ENCODE assay signal across 1 cellular context in the genomic region with DNA sequence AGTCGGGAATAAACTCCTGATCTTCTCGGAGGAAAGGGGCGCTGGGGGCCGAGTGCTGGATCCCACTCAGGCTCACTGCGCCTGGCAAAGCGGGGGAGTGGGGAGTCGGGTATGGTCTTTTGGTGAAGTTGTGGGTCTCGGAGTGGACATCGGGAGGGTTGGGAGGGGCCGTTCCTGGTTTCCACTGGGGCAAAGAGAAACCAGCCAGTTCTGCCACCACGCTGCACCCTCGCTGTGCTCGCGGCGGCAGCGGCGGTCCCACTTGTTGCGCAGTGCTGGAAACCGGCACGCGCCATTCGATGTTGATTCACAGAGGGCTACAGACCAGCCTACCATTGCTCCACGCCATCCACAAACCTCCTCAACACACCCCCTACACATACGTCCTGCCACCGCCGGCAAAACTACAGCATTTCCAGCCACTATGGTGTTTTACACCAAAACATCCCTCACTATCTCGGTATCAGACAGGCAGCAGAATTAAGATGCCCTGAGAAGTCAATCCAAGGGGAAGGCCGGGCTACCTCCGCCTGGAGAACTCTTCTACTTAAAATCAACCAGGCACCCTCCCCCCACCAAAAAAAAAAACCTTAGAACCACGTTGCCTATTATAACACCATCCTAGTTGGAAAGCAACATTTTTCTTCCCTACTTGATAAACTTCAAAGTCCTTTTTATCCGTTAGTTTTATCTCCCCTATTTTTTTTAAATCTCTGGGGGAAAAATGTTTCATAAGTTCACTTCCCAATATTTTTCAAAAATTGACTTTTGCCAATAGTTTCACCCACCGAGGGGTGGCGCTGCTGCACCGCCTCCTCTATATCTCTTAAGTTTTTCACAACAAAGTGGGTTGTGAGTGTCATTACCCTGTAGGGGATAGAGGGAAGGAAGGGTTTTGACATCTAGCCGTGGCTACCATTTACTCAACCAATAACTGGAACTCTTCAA.
A peak's percentile ranks its signal among the peaks of the same experiment; 100 is the strongest.
TF ChIP-seq lines count a peak whose summit lies in the region.

No MANE protein-coding gene starts in this region.

TF ChIP-seq in HepG2, 621 proteins besides CTCF, POLR2A, EP300 and RAD21 (continued from another document and continues in another):
- TF ChIP-seq, protein P1, sequence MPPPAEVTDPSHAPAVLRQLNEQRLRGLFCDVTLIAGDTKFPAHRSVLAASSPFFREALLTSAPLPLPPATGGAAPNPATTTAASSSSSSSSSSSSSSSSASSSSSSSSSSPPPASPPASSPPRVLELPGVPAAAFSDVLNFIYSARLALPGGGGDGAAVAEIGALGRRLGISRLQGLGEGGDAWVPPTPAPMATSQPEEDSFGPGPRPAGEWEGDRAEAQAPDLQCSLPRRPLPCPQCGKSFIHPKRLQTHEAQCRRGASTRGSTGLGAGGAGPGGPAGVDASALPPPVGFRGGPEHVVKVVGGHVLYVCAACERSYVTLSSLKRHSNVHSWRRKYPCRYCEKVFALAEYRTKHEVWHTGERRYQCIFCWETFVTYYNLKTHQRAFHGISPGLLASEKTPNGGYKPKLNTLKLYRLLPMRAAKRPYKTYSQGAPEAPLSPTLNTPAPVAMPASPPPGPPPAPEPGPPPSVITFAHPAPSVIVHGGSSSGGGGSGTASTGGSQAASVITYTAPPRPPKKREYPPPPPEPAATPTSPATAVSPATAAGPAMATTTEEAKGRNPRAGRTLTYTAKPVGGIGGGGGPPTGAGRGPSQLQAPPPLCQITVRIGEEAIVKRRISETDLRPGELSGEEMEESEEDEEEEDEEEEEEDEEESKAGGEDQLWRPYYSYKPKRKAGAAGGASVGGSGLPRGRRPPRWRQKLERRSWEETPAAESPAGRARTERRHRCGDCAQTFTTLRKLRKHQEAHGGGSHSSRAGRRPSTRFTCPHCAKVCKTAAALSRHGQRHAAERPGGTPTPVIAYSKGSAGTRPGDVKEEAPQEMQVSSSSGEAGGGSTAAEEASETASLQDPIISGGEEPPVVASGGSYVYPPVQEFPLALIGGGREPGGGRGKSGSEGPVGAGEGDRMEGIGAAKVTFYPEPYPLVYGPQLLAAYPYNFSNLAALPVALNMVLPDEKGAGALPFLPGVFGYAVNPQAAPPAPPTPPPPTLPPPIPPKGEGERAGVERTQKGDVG (CRISPR knock-in tag; IDR thresholded peaks at IDR 0.05; ENCODE audit: borderline replicate concordance): no peak
- TF ChIP-seq FOSL2 (CRISPR knock-in tag; IDR thresholded peaks at IDR 0.05): peak; percentile 46
- TF ChIP-seq, protein P2, sequence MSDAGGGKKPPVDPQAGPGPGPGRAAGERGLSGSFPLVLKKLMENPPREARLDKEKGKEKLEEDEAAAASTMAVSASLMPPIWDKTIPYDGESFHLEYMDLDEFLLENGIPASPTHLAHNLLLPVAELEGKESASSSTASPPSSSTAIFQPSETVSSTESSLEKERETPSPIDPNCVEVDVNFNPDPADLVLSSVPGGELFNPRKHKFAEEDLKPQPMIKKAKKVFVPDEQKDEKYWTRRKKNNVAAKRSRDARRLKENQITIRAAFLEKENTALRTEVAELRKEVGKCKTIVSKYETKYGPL (CRISPR knock-in tag; IDR thresholded peaks at IDR 0.05): no peak
- TF ChIP-seq ZSCAN30 (CRISPR knock-in tag; IDR thresholded peaks at IDR 0.05): 0 out of 2 replicates have a peak, but pooled peaks have one; percentile 53
- TF ChIP-seq, protein P3, sequence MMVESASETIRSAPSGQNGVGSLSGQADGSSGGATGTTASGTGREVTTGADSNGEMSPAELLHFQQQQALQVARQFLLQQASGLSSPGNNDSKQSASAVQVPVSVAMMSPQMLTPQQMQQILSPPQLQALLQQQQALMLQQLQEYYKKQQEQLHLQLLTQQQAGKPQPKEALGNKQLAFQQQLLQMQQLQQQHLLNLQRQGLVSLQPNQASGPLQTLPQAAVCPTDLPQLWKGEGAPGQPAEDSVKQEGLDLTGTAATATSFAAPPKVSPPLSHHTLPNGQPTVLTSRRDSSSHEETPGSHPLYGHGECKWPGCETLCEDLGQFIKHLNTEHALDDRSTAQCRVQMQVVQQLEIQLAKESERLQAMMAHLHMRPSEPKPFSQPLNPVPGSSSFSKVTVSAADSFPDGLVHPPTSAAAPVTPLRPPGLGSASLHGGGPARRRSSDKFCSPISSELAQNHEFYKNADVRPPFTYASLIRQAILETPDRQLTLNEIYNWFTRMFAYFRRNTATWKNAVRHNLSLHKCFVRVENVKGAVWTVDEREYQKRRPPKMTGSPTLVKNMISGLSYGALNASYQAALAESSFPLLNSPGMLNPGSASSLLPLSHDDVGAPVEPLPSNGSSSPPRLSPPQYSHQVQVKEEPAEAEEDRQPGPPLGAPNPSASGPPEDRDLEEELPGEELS (CRISPR knock-in tag; IDR thresholded peaks at IDR 0.05): peak; percentile 22; the same call in 1 of the 2 replicates
- no peak for TF ChIP-seq FOXA1 (IDR thresholded peaks at IDR 0.05)
- peak; percentile 36; the same call in 1 of the 2 replicates for TF ChIP-seq FOXA1 (CRISPR knock-in tag; IDR thresholded peaks at IDR 0.05)
- TF ChIP-seq ZNF317 (CRISPR knock-in tag; IDR thresholded peaks at IDR 0.05): 0 out of 2 replicates have a peak, but pooled peaks have one; percentile 58
- TF ChIP-seq ZNF644 (CRISPR knock-in tag; IDR thresholded peaks at IDR 0.05; ENCODE audit: low read depth): peak; percentile 89
- TF ChIP-seq, protein P4, sequence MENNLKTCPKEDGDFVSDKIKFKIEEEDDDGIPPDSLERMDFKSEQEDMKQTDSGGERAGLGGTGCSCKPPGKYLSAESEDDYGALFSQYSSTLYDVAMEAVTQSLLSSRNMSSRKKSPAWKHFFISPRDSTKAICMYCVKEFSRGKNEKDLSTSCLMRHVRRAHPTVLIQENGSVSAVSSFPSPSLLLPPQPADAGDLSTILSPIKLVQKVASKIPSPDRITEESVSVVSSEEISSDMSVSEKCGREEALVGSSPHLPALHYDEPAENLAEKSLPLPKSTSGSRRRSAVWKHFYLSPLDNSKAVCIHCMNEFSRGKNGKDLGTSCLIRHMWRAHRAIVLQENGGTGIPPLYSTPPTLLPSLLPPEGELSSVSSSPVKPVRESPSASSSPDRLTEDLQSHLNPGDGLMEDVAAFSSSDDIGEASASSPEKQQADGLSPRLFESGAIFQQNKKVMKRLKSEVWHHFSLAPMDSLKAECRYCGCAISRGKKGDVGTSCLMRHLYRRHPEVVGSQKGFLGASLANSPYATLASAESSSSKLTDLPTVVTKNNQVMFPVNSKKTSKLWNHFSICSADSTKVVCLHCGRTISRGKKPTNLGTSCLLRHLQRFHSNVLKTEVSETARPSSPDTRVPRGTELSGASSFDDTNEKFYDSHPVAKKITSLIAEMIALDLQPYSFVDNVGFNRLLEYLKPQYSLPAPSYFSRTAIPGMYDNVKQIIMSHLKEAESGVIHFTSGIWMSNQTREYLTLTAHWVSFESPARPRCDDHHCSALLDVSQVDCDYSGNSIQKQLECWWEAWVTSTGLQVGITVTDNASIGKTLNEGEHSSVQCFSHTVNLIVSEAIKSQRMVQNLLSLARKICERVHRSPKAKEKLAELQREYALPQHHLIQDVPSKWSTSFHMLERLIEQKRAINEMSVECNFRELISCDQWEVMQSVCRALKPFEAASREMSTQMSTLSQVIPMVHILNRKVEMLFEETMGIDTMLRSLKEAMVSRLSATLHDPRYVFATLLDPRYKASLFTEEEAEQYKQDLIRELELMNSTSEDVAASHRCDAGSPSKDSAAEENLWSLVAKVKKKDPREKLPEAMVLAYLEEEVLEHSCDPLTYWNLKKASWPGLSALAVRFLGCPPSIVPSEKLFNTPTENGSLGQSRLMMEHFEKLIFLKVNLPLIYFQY (CRISPR knock-in tag; IDR thresholded peaks at IDR 0.05; ENCODE audit: borderline replicate concordance): no peak
- TF ChIP-seq KMT2A (CRISPR knock-in tag; IDR thresholded peaks at IDR 0.05): peak; percentile 5
- TF ChIP-seq ZNF12 (CRISPR knock-in tag; IDR thresholded peaks at IDR 0.05): 0 out of 2 replicates have a peak, but pooled peaks have one; percentile 30
- TF ChIP-seq, protein P5, sequence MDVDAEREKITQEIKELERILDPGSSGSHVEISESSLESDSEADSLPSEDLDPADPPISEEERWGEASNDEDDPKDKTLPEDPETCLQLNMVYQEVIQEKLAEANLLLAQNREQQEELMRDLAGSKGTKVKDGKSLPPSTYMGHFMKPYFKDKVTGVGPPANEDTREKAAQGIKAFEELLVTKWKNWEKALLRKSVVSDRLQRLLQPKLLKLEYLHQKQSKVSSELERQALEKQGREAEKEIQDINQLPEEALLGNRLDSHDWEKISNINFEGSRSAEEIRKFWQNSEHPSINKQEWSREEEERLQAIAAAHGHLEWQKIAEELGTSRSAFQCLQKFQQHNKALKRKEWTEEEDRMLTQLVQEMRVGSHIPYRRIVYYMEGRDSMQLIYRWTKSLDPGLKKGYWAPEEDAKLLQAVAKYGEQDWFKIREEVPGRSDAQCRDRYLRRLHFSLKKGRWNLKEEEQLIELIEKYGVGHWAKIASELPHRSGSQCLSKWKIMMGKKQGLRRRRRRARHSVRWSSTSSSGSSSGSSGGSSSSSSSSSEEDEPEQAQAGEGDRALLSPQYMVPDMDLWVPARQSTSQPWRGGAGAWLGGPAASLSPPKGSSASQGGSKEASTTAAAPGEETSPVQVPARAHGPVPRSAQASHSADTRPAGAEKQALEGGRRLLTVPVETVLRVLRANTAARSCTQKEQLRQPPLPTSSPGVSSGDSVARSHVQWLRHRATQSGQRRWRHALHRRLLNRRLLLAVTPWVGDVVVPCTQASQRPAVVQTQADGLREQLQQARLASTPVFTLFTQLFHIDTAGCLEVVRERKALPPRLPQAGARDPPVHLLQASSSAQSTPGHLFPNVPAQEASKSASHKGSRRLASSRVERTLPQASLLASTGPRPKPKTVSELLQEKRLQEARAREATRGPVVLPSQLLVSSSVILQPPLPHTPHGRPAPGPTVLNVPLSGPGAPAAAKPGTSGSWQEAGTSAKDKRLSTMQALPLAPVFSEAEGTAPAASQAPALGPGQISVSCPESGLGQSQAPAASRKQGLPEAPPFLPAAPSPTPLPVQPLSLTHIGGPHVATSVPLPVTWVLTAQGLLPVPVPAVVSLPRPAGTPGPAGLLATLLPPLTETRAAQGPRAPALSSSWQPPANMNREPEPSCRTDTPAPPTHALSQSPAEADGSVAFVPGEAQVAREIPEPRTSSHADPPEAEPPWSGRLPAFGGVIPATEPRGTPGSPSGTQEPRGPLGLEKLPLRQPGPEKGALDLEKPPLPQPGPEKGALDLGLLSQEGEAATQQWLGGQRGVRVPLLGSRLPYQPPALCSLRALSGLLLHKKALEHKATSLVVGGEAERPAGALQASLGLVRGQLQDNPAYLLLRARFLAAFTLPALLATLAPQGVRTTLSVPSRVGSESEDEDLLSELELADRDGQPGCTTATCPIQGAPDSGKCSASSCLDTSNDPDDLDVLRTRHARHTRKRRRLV (CRISPR knock-in tag; IDR thresholded peaks at IDR 0.05): peak; percentile 70; the same call in 1 of the 2 replicates
- TF ChIP-seq ZNF564 (CRISPR knock-in tag; IDR thresholded peaks at IDR 0.05): no peak
- TF ChIP-seq, protein P6, sequence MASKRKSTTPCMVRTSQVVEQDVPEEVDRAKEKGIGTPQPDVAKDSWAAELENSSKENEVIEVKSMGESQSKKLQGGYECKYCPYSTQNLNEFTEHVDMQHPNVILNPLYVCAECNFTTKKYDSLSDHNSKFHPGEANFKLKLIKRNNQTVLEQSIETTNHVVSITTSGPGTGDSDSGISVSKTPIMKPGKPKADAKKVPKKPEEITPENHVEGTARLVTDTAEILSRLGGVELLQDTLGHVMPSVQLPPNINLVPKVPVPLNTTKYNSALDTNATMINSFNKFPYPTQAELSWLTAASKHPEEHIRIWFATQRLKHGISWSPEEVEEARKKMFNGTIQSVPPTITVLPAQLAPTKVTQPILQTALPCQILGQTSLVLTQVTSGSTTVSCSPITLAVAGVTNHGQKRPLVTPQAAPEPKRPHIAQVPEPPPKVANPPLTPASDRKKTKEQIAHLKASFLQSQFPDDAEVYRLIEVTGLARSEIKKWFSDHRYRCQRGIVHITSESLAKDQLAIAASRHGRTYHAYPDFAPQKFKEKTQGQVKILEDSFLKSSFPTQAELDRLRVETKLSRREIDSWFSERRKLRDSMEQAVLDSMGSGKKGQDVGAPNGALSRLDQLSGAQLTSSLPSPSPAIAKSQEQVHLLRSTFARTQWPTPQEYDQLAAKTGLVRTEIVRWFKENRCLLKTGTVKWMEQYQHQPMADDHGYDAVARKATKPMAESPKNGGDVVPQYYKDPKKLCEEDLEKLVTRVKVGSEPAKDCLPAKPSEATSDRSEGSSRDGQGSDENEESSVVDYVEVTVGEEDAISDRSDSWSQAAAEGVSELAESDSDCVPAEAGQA (IDR thresholded peaks at IDR 0.05; ENCODE audit: low read depth): 0 out of 2 replicates have a peak, but pooled peaks have one; percentile 19
- TF ChIP-seq, protein P6 (CRISPR knock-in tag; IDR thresholded peaks at IDR 0.05; ENCODE audit: borderline replicate concordance): no peak
- no peak for TF ChIP-seq MYNN (CRISPR knock-in tag; IDR thresholded peaks at IDR 0.05; ENCODE audit: low read depth)
- peak; percentile 44 for TF ChIP-seq XRCC5 (optimal IDR thresholded peaks at IDR 0.05; ENCODE audit: low read length)
- TF ChIP-seq, protein P7, sequence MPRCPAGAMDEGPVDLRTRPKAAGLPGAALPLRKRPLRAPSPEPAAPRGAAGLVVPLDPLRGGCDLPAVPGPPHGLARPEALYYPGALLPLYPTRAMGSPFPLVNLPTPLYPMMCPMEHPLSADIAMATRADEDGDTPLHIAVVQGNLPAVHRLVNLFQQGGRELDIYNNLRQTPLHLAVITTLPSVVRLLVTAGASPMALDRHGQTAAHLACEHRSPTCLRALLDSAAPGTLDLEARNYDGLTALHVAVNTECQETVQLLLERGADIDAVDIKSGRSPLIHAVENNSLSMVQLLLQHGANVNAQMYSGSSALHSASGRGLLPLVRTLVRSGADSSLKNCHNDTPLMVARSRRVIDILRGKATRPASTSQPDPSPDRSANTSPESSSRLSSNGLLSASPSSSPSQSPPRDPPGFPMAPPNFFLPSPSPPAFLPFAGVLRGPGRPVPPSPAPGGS (CRISPR knock-in tag; IDR thresholded peaks at IDR 0.05): no peak
- TF ChIP-seq STAG1 (CRISPR knock-in tag; IDR thresholded peaks at IDR 0.05): peak; percentile 86
- 0 out of 2 replicates have a peak, but pooled peaks have one; percentile 29 for TF ChIP-seq ISL2 (CRISPR knock-in tag; IDR thresholded peaks at IDR 0.05)
- TF ChIP-seq ZNF543 (CRISPR knock-in tag; IDR thresholded peaks at IDR 0.05): 0 out of 2 replicates have a peak, but pooled peaks have one; percentile 27
- TF ChIP-seq, protein P8, sequence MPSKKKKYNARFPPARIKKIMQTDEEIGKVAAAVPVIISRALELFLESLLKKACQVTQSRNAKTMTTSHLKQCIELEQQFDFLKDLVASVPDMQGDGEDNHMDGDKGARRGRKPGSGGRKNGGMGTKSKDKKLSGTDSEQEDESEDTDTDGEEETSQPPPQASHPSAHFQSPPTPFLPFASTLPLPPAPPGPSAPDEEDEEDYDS (CRISPR knock-in tag; IDR thresholded peaks at IDR 0.05): no peak
